In the genomic region with DNA sequence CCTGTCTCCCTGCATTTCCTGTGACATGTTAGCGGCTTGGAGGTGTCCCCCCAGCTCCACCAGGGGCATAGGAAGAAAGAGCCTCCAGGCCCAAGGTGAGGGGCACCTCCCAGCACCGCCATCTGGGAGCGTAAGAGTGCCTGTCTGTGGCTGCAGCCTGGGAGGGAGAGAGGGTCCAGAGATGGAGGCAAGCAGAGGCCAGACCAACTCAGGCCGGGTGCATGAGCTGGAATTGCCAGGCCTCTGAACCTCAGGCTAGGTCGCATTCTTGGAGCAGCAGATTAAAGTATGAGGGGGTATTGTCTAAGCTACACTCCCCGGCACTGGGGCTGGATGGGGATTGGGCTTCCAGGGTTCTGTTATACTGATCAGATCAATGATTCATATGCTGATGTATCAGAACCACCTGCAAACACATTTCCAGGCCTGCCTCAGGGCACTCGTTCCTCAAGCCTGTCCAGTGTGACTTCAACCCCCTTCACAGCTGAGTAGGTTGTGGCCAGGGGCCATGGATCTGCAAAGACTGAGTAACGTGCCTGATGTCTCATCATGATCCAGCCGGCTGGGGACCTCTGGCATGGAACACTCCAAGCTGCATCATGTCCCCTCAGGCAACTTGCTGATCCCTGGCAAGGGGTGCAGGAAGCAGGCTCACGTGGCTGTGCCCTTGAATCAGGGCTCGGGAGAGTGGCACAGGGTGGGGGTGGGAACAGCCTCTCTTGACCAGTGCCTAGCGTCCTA, we compare ENCODE assay signal across 2 cellular contexts.
TF ChIP-seq lines count a peak whose summit lies in the region.

No MANE protein-coding gene starts in this region.

TF ChIP-seq in HCT116, 20 proteins besides CTCF, POLR2A, EP300 and RAD21 (continued from another document):
- TF ChIP-seq, protein P1, sequence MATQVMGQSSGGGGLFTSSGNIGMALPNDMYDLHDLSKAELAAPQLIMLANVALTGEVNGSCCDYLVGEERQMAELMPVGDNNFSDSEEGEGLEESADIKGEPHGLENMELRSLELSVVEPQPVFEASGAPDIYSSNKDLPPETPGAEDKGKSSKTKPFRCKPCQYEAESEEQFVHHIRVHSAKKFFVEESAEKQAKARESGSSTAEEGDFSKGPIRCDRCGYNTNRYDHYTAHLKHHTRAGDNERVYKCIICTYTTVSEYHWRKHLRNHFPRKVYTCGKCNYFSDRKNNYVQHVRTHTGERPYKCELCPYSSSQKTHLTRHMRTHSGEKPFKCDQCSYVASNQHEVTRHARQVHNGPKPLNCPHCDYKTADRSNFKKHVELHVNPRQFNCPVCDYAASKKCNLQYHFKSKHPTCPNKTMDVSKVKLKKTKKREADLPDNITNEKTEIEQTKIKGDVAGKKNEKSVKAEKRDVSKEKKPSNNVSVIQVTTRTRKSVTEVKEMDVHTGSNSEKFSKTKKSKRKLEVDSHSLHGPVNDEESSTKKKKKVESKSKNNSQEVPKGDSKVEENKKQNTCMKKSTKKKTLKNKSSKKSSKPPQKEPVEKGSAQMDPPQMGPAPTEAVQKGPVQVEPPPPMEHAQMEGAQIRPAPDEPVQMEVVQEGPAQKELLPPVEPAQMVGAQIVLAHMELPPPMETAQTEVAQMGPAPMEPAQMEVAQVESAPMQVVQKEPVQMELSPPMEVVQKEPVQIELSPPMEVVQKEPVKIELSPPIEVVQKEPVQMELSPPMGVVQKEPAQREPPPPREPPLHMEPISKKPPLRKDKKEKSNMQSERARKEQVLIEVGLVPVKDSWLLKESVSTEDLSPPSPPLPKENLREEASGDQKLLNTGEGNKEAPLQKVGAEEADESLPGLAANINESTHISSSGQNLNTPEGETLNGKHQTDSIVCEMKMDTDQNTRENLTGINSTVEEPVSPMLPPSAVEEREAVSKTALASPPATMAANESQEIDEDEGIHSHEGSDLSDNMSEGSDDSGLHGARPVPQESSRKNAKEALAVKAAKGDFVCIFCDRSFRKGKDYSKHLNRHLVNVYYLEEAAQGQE (IDR thresholded peaks at IDR 0.05; ENCODE audit: low read depth), result no peak
- TF ChIP-seq SIN3A (IDR thresholded peaks at IDR 0.05; ENCODE audit: low read depth), result no peak
- TF ChIP-seq, protein P2, sequence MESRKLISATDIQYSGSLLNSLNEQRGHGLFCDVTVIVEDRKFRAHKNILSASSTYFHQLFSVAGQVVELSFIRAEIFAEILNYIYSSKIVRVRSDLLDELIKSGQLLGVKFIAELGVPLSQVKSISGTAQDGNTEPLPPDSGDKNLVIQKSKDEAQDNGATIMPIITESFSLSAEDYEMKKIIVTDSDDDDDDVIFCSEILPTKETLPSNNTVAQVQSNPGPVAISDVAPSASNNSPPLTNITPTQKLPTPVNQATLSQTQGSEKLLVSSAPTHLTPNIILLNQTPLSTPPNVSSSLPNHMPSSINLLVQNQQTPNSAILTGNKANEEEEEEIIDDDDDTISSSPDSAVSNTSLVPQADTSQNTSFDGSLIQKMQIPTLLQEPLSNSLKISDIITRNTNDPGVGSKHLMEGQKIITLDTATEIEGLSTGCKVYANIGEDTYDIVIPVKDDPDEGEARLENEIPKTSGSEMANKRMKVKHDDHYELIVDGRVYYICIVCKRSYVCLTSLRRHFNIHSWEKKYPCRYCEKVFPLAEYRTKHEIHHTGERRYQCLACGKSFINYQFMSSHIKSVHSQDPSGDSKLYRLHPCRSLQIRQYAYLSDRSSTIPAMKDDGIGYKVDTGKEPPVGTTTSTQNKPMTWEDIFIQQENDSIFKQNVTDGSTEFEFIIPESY (IDR thresholded peaks at IDR 0.05; ENCODE audit: extremely low read depth, insufficient replicate concordance, low read length), result no peak
- TF ChIP-seq EZH2 (IDR thresholded peaks at IDR 0.05), result no peak
- TF ChIP-seq ZNF274 (IDR thresholded peaks at IDR 0.05; ENCODE audit: low read depth, low read length), result no peak
- TF ChIP-seq JUND (IDR thresholded peaks at IDR 0.05), result no peak
- TF ChIP-seq YY1 (IDR thresholded peaks at IDR 0.05; ENCODE audit: extremely low read depth, insufficient replicate concordance, low read depth, low read length), result no peak

TF ChIP-seq in HepG2, 621 proteins besides CTCF, POLR2A, EP300 and RAD21 (continued from another document):
- TF ChIP-seq, protein P3, sequence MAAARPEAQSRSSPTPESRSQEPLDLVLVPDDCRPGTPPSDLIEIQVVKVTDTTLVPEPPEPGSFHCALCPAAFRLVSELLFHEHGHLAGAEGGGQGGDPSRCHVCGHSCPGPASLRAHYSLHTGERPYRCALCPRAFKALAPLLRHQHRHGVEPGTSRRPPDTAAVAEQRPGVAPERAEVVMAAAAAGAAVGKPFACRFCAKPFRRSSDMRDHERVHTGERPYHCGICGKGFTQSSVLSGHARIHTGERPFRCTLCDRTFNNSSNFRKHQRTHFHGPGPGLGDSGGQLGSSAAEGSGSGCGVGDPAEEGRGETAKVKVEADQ (CRISPR knock-in tag; IDR thresholded peaks at IDR 0.05; ENCODE audit: borderline replicate concordance), result 0 out of 2 replicates have a peak, but pooled peaks have one; percentile 10
- TF ChIP-seq ZNF670 (CRISPR knock-in tag; IDR thresholded peaks at IDR 0.05; ENCODE audit: borderline replicate concordance) (0 out of 2 replicates have a peak, but pooled peaks have one; percentile 24), HOXA3 (CRISPR knock-in tag; IDR thresholded peaks at IDR 0.05) (no peak), ZNF713 (CRISPR knock-in tag; IDR thresholded peaks at IDR 0.05) (no peak), SSRP1 (CRISPR knock-in tag; IDR thresholded peaks at IDR 0.05) (no peak), GABPB1 (CRISPR knock-in tag; IDR thresholded peaks at IDR 0.05) (0 out of 2 replicates have a peak, but pooled peaks have one; percentile 15), MAZ (IDR thresholded peaks at IDR 0.05; ENCODE audit: borderline replicate concordance, low read depth, low read length) (no peak), MAZ (CRISPR knock-in tag; IDR thresholded peaks at IDR 0.05; ENCODE audit: low read depth) (peak; percentile 44; the same call in 1 of the 2 replicates), SRY (CRISPR knock-in tag; IDR thresholded peaks at IDR 0.05) (no peak), ZNF629 (CRISPR knock-in tag; conservative IDR thresholded peaks at IDR 0.05) (peak; percentile 17; the same call in 1 of the 2 replicates), GFI1 (CRISPR knock-in tag; IDR thresholded peaks at IDR 0.05; ENCODE audit: borderline replicate concordance) (no peak), CBX5 (CRISPR knock-in tag; IDR thresholded peaks at IDR 0.05; ENCODE audit: borderline replicate concordance) (0 out of 2 replicates have a peak, but pooled peaks have one; percentile 6)
- TF ChIP-seq, protein P4, sequence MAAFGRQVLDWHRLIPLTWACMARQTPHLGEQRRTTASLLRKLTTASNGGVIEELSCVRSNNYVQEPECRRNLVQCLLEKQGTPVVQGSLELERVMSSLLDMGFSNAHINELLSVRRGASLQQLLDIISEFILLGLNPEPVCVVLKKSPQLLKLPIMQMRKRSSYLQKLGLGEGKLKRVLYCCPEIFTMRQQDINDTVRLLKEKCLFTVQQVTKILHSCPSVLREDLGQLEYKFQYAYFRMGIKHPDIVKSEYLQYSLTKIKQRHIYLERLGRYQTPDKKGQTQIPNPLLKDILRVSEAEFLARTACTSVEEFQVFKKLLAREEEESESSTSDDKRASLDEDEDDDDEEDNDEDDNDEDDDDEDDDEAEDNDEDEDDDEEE (CRISPR knock-in tag; IDR thresholded peaks at IDR 0.05), result 0 out of 2 replicates have a peak, but pooled peaks have one; percentile 65
- TF ChIP-seq, protein P5, sequence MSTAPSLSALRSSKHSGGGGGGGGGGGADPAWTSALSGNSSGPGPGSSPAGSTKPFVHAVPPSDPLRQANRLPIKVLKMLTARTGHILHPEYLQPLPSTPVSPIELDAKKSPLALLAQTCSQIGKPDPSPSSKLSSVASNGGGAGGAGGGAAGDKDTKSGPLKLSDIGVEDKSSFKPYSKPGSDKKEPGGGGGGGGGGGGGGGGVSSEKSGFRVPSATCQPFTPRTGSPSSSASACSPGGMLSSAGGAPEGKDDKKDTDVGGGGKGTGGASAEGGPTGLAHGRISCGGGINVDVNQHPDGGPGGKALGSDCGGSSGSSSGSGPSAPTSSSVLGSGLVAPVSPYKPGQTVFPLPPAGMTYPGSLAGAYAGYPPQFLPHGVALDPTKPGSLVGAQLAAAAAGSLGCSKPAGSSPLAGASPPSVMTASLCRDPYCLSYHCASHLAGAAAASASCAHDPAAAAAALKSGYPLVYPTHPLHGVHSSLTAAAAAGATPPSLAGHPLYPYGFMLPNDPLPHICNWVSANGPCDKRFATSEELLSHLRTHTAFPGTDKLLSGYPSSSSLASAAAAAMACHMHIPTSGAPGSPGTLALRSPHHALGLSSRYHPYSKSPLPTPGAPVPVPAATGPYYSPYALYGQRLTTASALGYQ (CRISPR knock-in tag; IDR thresholded peaks at IDR 0.05), result no peak
- TF ChIP-seq, protein P6, sequence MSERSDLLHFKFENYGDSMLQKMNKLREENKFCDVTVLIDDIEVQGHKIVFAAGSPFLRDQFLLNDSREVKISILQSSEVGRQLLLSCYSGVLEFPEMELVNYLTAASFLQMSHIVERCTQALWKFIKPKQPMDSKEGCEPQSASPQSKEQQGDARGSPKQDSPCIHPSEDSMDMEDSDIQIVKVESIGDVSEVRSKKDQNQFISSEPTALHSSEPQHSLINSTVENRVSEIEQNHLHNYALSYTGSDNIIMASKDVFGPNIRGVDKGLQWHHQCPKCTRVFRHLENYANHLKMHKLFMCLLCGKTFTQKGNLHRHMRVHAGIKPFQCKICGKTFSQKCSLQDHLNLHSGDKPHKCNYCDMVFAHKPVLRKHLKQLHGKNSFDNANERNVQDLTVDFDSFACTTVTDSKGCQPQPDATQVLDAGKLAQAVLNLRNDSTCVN (CRISPR knock-in tag; IDR thresholded peaks at IDR 0.05; ENCODE audit: borderline replicate concordance), result 0 out of 2 replicates have a peak, but pooled peaks have one; percentile 2
